ENCODE assay signal across 14 cellular contexts in the genomic region with DNA sequence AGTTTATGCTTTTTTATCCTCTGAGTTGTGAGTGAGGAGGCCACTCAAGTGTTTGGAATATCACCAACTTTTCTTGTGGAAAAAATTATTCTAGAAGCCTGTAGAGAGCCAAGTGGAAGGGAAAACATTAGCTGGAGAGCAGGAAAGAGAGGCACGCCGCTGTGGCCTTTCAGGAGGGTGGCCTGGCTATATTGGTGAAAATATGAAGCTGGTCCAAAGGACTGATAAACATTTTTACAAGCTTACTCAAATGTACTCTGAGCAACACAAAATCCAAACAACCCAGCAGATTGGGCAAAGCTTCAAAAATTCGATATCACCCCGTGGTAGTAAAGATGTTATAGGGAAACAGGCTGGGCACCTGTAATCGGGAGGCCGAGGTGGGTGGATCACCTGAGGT. TPM values are rescaled to one million over a fixed set of nuclear protein-coding genes. Genes with fewer than 3 reads are reported as not detected.
DNase-seq lines count a peak whose midpoint lies in the region; TF ChIP-seq lines count a peak whose summit lies in the region.
"Had no signal": no experiment of that assay in that cellular context is flagged by ENCODE, and none has a peak within 500 bp of the region (broad histone marks: within the 10 kb centered on the region; RNA-seq: fewer than 3 reads in every experiment).

No MANE protein-coding gene starts in this region.

- H3K27me3 ChIP-seq in thyroid gland = no peaks in the 10 kb centered on the region

- intact Hi-C loops in thyroid gland (cut with DNase I) = no loop called here

- WGBS in thyroid gland, 2 donors = 40 to 46% methylated on average over 6 of the region's 6 CpGs

- TF ChIP-seq CTCF in fibroblast of villous mesenchyme (IDR thresholded peaks at IDR 0.05; ENCODE audit: insufficient read depth, low read depth, low read length) = no peak
- TF ChIP-seq CTCF in thyroid gland (IDR thresholded peaks at IDR 0.05) = no peak

- no peaks in the 10 kb centered on the region for H3K9me3 ChIP-seq in thyroid gland
- H3K9me3 ChIP-seq: Caco-2 had no signal

- DNase-seq in EH (ENCODE audit: low read depth) (peak; percentile 77), amniotic epithelial cell (ENCODE audit: low read depth) (peak; percentile 34), fibroblast of villous mesenchyme (ENCODE audit: low read depth) (peak; percentile 75), thyroid gland (peak; percentile 47 to 55), NCI-H146 (lab: John Stamatoyannopoulos, UW) (no peak), ureter (ENCODE audit: low spot score) (no peak), hepatic stellate cell (ENCODE audit: low spot score) (no peak), T1000 (lab: John Stamatoyannopoulos, UW) (no peak)
- DNase-seq: activated naive CD4-positive, alpha-beta T cell treated with anti-CD3 and anti-CD28 coated beads, Interleukin-2, amount 10 ng/mL, durations not matched to agents 7 days and 5 days; Caco-2; cortex of kidney; kidney; NCI-H2171; stimulated activated CD4-positive, alpha-beta T cell treated with anti-CD3 and anti-CD28 coated beads, Interleukin-4, amount 100 ng/mL, for 1 hour had no signal

- TF ChIP-seq POLR2A in thyroid gland (IDR thresholded peaks at IDR 0.05) = no peak

- peaks cover 13 to 25% of the 10 kb centered on the region in 2 donors for H3K4me1 ChIP-seq in thyroid gland
- H3K4me1 ChIP-seq: Caco-2 had no signal

- H3K4me3 ChIP-seq in fibroblast of villous mesenchyme (ENCODE audit: low read depth, low read length) (no peak overlapping the region), thyroid gland (replicated peaks in 1 of 3) (no peak overlapping the region)

- H3K36me3 ChIP-seq in thyroid gland = peaks cover 7 to 13% of the 10 kb centered on the region in 2 donors

- peak overlapping the region; percentile 31 to 83 (median 78) for H3K27ac ChIP-seq in thyroid gland

RNA-seq across cellular contexts. Expression of gene EIF3G, which starts 2.4 kb away (rescaled TPM):
- total RNA-seq in fibroblast of villous mesenchyme (244 and 264 TPM in 2 replicates), thyroid gland (100 to 1,000 TPM; 219 to 342 (median 250) TPM), ureter (238 TPM)

RNA-seq across cellular contexts. Expression of gene P2RY11, which starts 10.6 kb away (rescaled TPM):
- total RNA-seq in fibroblast of villous mesenchyme (0.43 and 1.9 TPM in 2 replicates), thyroid gland (1 to 10 TPM; 6.1 to 9.3 (median 6.3) TPM), ureter (25.6 TPM)

RNA-seq across cellular contexts. Expression of gene PPAN, which starts 15.9 kb away (rescaled TPM):
- total RNA-seq in fibroblast of villous mesenchyme = 23.8 and 28.1 TPM in 2 replicates
- total RNA-seq in thyroid gland = 10 to 100 TPM; 26.2 to 33.0 (median 29.7) TPM
- 78.6 TPM for total RNA-seq in ureter

RNA-seq across cellular contexts. Expression of gene ANGPTL6, which starts 19.6 kb away (rescaled TPM):
- total RNA-seq in fibroblast of villous mesenchyme (under 0.01 TPM in 1 of 2 replicates, not detected in the other), thyroid gland (under 1 TPM in 2 of 4 donors, not detected in 2; 0.33 to 0.54 TPM), ureter (0.81 TPM)

RNA-seq across cellular contexts. Expression of gene SHFL, which starts 35.9 kb away (rescaled TPM):
- 24.2 and 25.9 TPM in 2 replicates for total RNA-seq in fibroblast of villous mesenchyme
- total RNA-seq in thyroid gland = 10 to 100 TPM; 18.5 to 46.1 (median 32.6) TPM
- total RNA-seq in ureter = 44.6 TPM

Comparison
In these comparisons a context has a peak if more than half of its experiments do, and no peak if none do; other contexts are left out.
1. DNase-seq: peak in EH (single experiment), amniotic epithelial cell (single experiment), fibroblast of villous mesenchyme (single experiment) and thyroid gland (2 of 2); none in NCI-H146 (single experiment), ureter (single experiment), hepatic stellate cell (single experiment) and T1000 (single experiment).